In the genomic region with DNA sequence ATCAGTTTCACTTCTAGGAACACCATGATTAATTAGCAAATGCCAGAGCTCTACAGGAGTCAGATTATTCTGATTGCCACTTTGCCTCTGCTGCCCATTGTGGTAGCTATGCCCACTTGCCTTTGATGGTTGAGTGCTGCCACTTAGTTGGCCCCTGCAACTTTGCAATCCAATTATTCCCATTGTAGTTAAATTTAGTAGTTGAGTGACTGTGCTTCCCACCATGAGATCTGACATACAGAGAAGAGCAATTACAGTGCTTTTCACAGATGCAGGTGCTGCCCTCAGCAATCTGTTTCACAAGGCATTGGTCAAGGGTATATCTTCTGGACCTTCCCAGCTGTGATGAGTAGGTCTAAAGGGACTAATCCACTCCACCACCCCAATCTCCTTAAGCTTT, we compare ENCODE assay signal across 9 cellular contexts.
"Had no signal": no experiment of that assay in that cellular context is flagged by ENCODE, and none has a peak within 500 bp of the region (broad histone marks: within the 10 kb centered on the region; RNA-seq: fewer than 3 reads in every experiment).

No MANE protein-coding gene starts in this region.

- DNase-seq: GM23248, GOT3, H7, KBM-7 had no signal

- H3K9me3 Mint-ChIP-seq: IgD-negative memory B cell had no signal

- H3K27ac ChIP-seq: GM23248, KMS-11 had no signal

- ATAC-seq: HCT116, HepG2 had no signal

- H3K27me3 Mint-ChIP-seq: IgD-negative memory B cell had no signal

- H3K4me3 ChIP-seq: GM23248, HAP-1 had no signal

- H3K36me3 ChIP-seq: HAP-1 had no signal

- H3K9me3 ChIP-seq: HAP-1 had no signal

- H3K4me1 ChIP-seq: HAP-1 had no signal

- FAIRE-seq: HepG2 had no signal
